Comparison of ENCODE assay signal across 25 cellular contexts in the genomic region with DNA sequence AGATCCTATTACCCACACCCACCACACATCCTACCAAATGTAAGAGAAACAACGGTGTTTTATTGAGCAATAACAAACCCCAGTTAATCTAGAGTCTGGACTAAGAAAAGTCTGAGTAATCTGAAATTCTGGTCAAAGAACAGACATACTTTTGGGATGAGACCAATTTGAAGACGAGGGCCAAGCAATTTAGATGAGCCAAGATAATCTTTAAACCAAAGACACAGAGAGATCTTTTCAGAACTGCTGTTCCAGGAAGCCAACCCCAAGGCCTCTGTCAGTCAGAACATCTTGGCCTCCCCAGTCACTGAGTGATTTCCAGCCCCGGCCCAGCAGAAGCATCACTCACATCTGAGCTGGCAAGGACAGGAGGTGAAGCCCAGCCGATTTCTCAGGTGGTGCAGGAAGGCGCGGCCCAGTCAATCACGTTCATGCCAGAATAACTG.
A peak's percentile ranks its signal among the peaks of the same experiment; 100 is the strongest.
DNase-seq lines count a peak whose midpoint lies in the region; TF ChIP-seq lines count a peak whose summit lies in the region.
"Had no signal": no experiment of that assay in that cellular context is flagged by ENCODE, and none has a peak within 500 bp of the region (broad histone marks: within the 10 kb centered on the region; RNA-seq: fewer than 3 reads in every experiment).

No MANE protein-coding gene starts in this region.

- TF ChIP-seq CTCF in WERI-Rb-1 (IDR thresholded peaks at IDR 0.05; ENCODE audit: low read depth, low read length) (no peak), foreskin fibroblast (IDR thresholded peaks at IDR 0.05; ENCODE audit: low read depth, low read length) (no peak), tibial artery (IDR thresholded peaks at IDR 0.05) (no peak), colonic mucosa (IDR thresholded peaks at IDR 0.05) (no peak), Caco-2 (IDR thresholded peaks at IDR 0.05; ENCODE audit: insufficient read depth in 1 of 2, low read depth in 1 of 2, low read length in 1 of 2, severe bottlenecking in 1 of 2, unreplicated experiment in 1 of 2) (no peak)

- no peaks in the 10 kb centered on the region for H3K4me1 Mint-ChIP-seq in Caco-2 (ENCODE audit: low read depth, unreplicated experiment)
- H3K4me1 Mint-ChIP-seq: activated B cell treated with CpG ODN at 0.5 μM for 24 hours; B cell; IgD-negative memory B cell; stimulated activated memory B cell treated with anti-CD40 and anti-IgM and Interleukin-4, amounts not matched to agents 10 μg/mL and 1 μg/mL and 100 μg/mL, for 72 hours had no signal

- in situ Hi-C loops in GM23248 (cut with MboI): no loop called here

- no peak overlapping the region for H3K4me3 Mint-ChIP-seq in Caco-2 (ENCODE audit: unreplicated experiment)
- H3K4me3 Mint-ChIP-seq: activated B cell treated with CpG ODN at 0.5 μM for 24 hours; activated CD4-positive, alpha-beta memory T cell treated with anti-CD3 and anti-CD28 coated beads for 36 hours; B cell; IgD-negative memory B cell; stimulated activated memory B cell treated with anti-CD40 and anti-IgM and Interleukin-4, amounts not matched to agents 10 μg/mL and 1 μg/mL and 100 μg/mL, for 72 hours had no signal

- BruUV-seq in Caco-2 (replicated peaks; lab: Mats Ljungman, UMichigan): no TSS peak

- no peaks in the 10 kb centered on the region for H3F3A ChIP-seq in GM23248 (ENCODE audit: insufficient read depth)

- no peaks in the 10 kb centered on the region for H3K36me3 Mint-ChIP-seq in Caco-2 (ENCODE audit: insufficient read depth, unreplicated experiment)
- H3K36me3 Mint-ChIP-seq: activated CD4-positive, alpha-beta memory T cell treated with anti-CD3 and anti-CD28 coated beads for 36 hours; IgD-negative memory B cell; stimulated activated memory B cell treated with anti-CD40 and anti-IgM and Interleukin-4, amounts not matched to agents 10 μg/mL and 1 μg/mL and 100 μg/mL, for 72 hours had no signal

- peaks cover 10% of the 10 kb centered on the region; the same call in 1 of the 2 replicates for H3K4me1 ChIP-seq in GM23248 (ENCODE audit: insufficient read depth)
- no peaks in the 10 kb centered on the region for H3K4me1 ChIP-seq in tibial artery
- H3K4me1 ChIP-seq in colonic mucosa: no peaks in the 10 kb centered on the region
- H3K4me1 ChIP-seq in Caco-2: no peaks in the 10 kb centered on the region
- H3K4me1 ChIP-seq: psoas muscle had no signal

- H3K4me2 ChIP-seq in GM23248 (ENCODE audit: unreplicated experiment): no peak overlapping the region

- peak; percentile 71 for DNase-seq in GM23248
- DNase-seq in WERI-Rb-1: no peak
- peak; percentile 58 to 61 for DNase-seq in foreskin fibroblast
- DNase-seq in tibial artery: peak; percentile 69 to 81
- no peak for DNase-seq in activated CD8-positive, alpha-beta memory T cell treated with anti-CD3 and anti-CD28 coated beads, Interleukin-2, amount 50 U/mL, for 4 hours
- no peak for DNase-seq in colonic mucosa
- DNase-seq in Caco-2: no peak
- DNase-seq: activated B cell treated with CpG ODN at 0.5 μM for 24 hours; activated CD4-positive, alpha-beta memory T cell treated with anti-CD3 and anti-CD28 coated beads for 36 hours; activated gamma-delta T cell treated with Interleukin-2 at 50 U/mL for 16 hours; GOT3; kidney; NCI-H146; NCI-H2171; NCI-H526; small intestine; T-helper 9 cell had no signal

- CTCF ChIA-PET in Caco-2 (lab: Charles Lee): no interaction called here

- H3K27me3 ChIP-seq in GM23248 (replicated peaks; ENCODE audit: insufficient read depth) (no peaks in the 10 kb centered on the region), WERI-Rb-1 (ENCODE audit: insufficient read depth, low read depth, severe bottlenecking) (no peaks in the 10 kb centered on the region), tibial artery (no peaks in the 10 kb centered on the region), colonic mucosa (no peaks in the 10 kb centered on the region), Caco-2 (replicated peaks; ENCODE audit: control insufficient read depth, insufficient read depth, low read length) (no peaks in the 10 kb centered on the region; the same call in 1 of the 2 replicates)
- H3K27me3 ChIP-seq: neutrophil had no signal

- H3K9me3 Mint-ChIP-seq in Caco-2 (ENCODE audit: unreplicated experiment): no peaks in the 10 kb centered on the region
- H3K9me3 Mint-ChIP-seq: activated B cell treated with CpG ODN at 0.5 μM for 24 hours; activated CD4-positive, alpha-beta memory T cell treated with anti-CD3 and anti-CD28 coated beads for 36 hours; stimulated activated memory B cell treated with anti-CD40 and anti-IgM and Interleukin-4, amounts not matched to agents 10 μg/mL and 1 μg/mL and 100 μg/mL, for 72 hours had no signal

- H3K79me2 ChIP-seq in GM23248 (ENCODE audit: insufficient read depth): no peaks in the 10 kb centered on the region

- POLR2A ChIA-PET in Caco-2 (lab: Charles Lee): no interaction called here

- no peak overlapping the region for H2AFZ ChIP-seq in GM23248

- no peaks in the 10 kb centered on the region for H3K9me2 ChIP-seq in GM23248 (ENCODE audit: insufficient read depth)

- no peak overlapping the region for H3K27ac Mint-ChIP-seq in Caco-2 (ENCODE audit: unreplicated experiment)
- H3K27ac Mint-ChIP-seq: activated B cell treated with CpG ODN at 0.5 μM for 24 hours; activated CD4-positive, alpha-beta memory T cell treated with anti-CD3 and anti-CD28 coated beads for 36 hours; B cell; IgD-negative memory B cell; stimulated activated memory B cell treated with anti-CD40 and anti-IgM and Interleukin-4, amounts not matched to agents 10 μg/mL and 1 μg/mL and 100 μg/mL, for 72 hours had no signal

- 4 to 8% methylated on average over 7 of the region's 7 CpGs for WGBS in GM23248 (ENCODE audit: low coverage in 1 of 2, low lambda C conversion rate in 2 of 2, missing lambda C conversion rate in 2 of 2), 2 experiments

- H3K27ac ChIP-seq in GM23248: no peak overlapping the region
- H3K27ac ChIP-seq in WERI-Rb-1: peak overlapping the region; percentile 44; the same call in 1 of the 2 replicates
- H3K27ac ChIP-seq in tibial artery: peak overlapping the region in 1 of 2 donors; percentile 14
- H3K27ac ChIP-seq in colonic mucosa: no peak overlapping the region
- H3K27ac ChIP-seq: epithelial cell of prostate, neutrophil, psoas muscle, RWPE1 had no signal

- H3K27me3 Mint-ChIP-seq in Caco-2 (ENCODE audit: insufficient read depth, unreplicated experiment): peaks cover 3% of the 10 kb centered on the region
- H3K27me3 Mint-ChIP-seq: activated B cell treated with CpG ODN at 0.5 μM for 24 hours; activated CD4-positive, alpha-beta memory T cell treated with anti-CD3 and anti-CD28 coated beads for 36 hours; B cell; IgD-negative memory B cell; stimulated activated memory B cell treated with anti-CD40 and anti-IgM and Interleukin-4, amounts not matched to agents 10 μg/mL and 1 μg/mL and 100 μg/mL, for 72 hours had no signal

- no peaks in the 10 kb centered on the region for H3K36me3 ChIP-seq in GM23248 (ENCODE audit: low read depth)
- no peaks in the 10 kb centered on the region for H3K36me3 ChIP-seq in WERI-Rb-1
- no peaks in the 10 kb centered on the region for H3K36me3 ChIP-seq in tibial artery
- H3K36me3 ChIP-seq in colonic mucosa: no peaks in the 10 kb centered on the region
- no peaks in the 10 kb centered on the region for H3K36me3 ChIP-seq in Caco-2 (ENCODE audit: control insufficient read depth, insufficient read depth, low read length)
- H3K36me3 ChIP-seq: neutrophil had no signal

- H3K4me3 ChIP-seq in GM23248 (no peak overlapping the region), WERI-Rb-1 (ENCODE audit: low read depth, low read length) (no peak overlapping the region), foreskin fibroblast (ENCODE audit: low read depth in 1 of 2, low read length in 2 of 2) (no peak overlapping the region), tibial artery (no peak overlapping the region), colonic mucosa (no peak overlapping the region), Caco-2 (ENCODE audit: low read depth, low read length) (no peak overlapping the region)
- H3K4me3 ChIP-seq: lung, psoas muscle had no signal

- no peak overlapping the region for H3K9ac ChIP-seq in GM23248
- H3K9ac ChIP-seq in colonic mucosa (ENCODE audit: low read depth in 2 of 2, low read length in 2 of 2): no peak overlapping the region

- intact Hi-C loops in tibial artery (cut with DNase I; ENCODE audit: low total_unique reads): no loop called here
- intact Hi-C loops in colonic mucosa (cut with DNase I): no loop called here
- intact Hi-C loops in Caco-2 (cut with micrococcal nuclease; ENCODE audit: unreplicated experiment): no loop called here

- H3K9me3 ChIP-seq in GM23248 (ENCODE audit: low read depth): no peaks in the 10 kb centered on the region
- no peaks in the 10 kb centered on the region for H3K9me3 ChIP-seq in WERI-Rb-1 (ENCODE audit: severe bottlenecking)
- no peaks in the 10 kb centered on the region for H3K9me3 ChIP-seq in tibial artery
- no peaks in the 10 kb centered on the region for H3K9me3 ChIP-seq in colonic mucosa
- H3K9me3 ChIP-seq in Caco-2: no peaks in the 10 kb centered on the region
- H3K9me3 ChIP-seq: neutrophil, psoas muscle had no signal

- no peaks in the 10 kb centered on the region for H4K20me1 ChIP-seq in GM23248 (ENCODE audit: insufficient read depth)

Comparison
In these comparisons a context has a peak if more than half of its experiments do, and no peak if none do; other contexts are left out.
1. DNase-seq: peak in GM23248 (single experiment), foreskin fibroblast (2 of 2) and tibial artery (2 of 2); none in WERI-Rb-1 (single experiment), activated CD8-positive, alpha-beta memory T cell treated with anti-CD3 and anti-CD28 coated beads, Interleukin-2, amount 50 U/mL, for 4 hours (single experiment), colonic mucosa (single experiment) and Caco-2 (0 of 2).